In genomic region chr3:168648321-168648720, GRCh38 we compare ENCODE assay signal across 22 cellular contexts.
"Had no signal": no experiment of that assay in that cellular context is flagged by ENCODE, and none has a peak within 500 bp of the region (broad histone marks: within the 10 kb centered on the region; RNA-seq: fewer than 3 reads in every experiment).

No MANE protein-coding gene starts in this region.

- H3K4me1 ChIP-seq: esophagus squamous epithelium, heart right ventricle, lower lobe of right lung, prostate gland, right atrium auricular region, testis, tibial artery had no signal

- ATAC-seq: effector memory CD8-positive, alpha-beta T cell; heart right ventricle; left ventricle myocardium superior; lower lobe of right lung; naive thymus-derived CD8-positive, alpha-beta T cell; sciatic nerve; stimulated activated memory B cell treated with anti-CD40 and anti-IgM and Interleukin-4, amounts not matched to agents 10 μg/mL and 1 μg/mL and 100 μg/mL, for 72 hours; stimulated activated naive CD8-positive, alpha-beta T cell treated with anti-CD3 and anti-CD28 coated beads, Interleukin-15, Interleukin-2, amounts not matched to agents 100 U/mL and 50 U/mL, for 24 hours had no signal

- H3K4me2 ChIP-seq: smooth muscle cell had no signal

- H3K4me3 ChIP-seq: esophagus squamous epithelium, heart right ventricle, lower lobe of right lung, prostate gland, right atrium auricular region, smooth muscle cell, testis, tibial artery had no signal

- H3K27me3 ChIP-seq: esophagus squamous epithelium, right atrium auricular region, testis, tibial artery had no signal

- H3K27ac ChIP-seq: esophagus squamous epithelium, heart right ventricle, lower lobe of right lung, prostate gland, right atrium auricular region, testis, tibial artery had no signal

- DNase-seq: effector memory CD8-positive, alpha-beta T cell; erythroblast; esophagus squamous epithelium; foreskin melanocyte; glutamatergic neuron; heart right ventricle; hippocampal formation; left ventricle myocardium superior; lower lobe of right lung; naive thymus-derived CD8-positive, alpha-beta T cell; nephron progenitor cell; nucleus accumbens; stimulated activated CD4-positive, alpha-beta T cell treated with anti-CD3 and anti-CD28 coated beads, Interleukin-4, amount 100 ng/mL, for 4 hours; stimulated activated naive CD8-positive, alpha-beta T cell treated with anti-CD3 and anti-CD28 coated beads, Interleukin-15, Interleukin-2, amounts not matched to agents 100 U/mL and 50 U/mL, for 24 hours; substantia nigra; testis; tibial artery had no signal

- H3K9me3 ChIP-seq: esophagus squamous epithelium, heart right ventricle, lower lobe of right lung, prostate gland, right atrium auricular region, testis, tibial artery had no signal

- H3K36me3 ChIP-seq: esophagus squamous epithelium, heart right ventricle, lower lobe of right lung, prostate gland, right atrium auricular region, tibial artery had no signal
